In genomic region chr15:65836665-65837064, GRCh38 we compare ENCODE assay signal across 11 cellular contexts. TPM values are rescaled to one million over a fixed set of nuclear protein-coding genes. Genes with fewer than 3 reads are reported as not detected.
DNase-seq lines count a peak whose midpoint lies in the region; ATAC-seq and TF ChIP-seq lines count a peak whose summit lies in the region.
"Had no signal": no experiment of that assay in that cellular context is flagged by ENCODE, and none has a peak within 500 bp of the region (broad histone marks: within the 10 kb centered on the region; RNA-seq: fewer than 3 reads in every experiment).

No MANE protein-coding gene starts in this region.

- CTCF ChIA-PET in BJ (lab: Yijun Ruan, JAX) = interaction anchor here (0.6 to 1.5 kb wide), 8 partner anchors 9 to 855 kb away, joined by 3 to 6 read pairs (median 3); no protein-coding TSS in a partner anchor

- no peaks in the 10 kb centered on the region for H3K79me2 ChIP-seq in OCI-LY3 (ENCODE audit: low read length)

- DNase-seq in BJ (ENCODE audit: low read depth) (no peak), GM12865 (ENCODE audit: low read depth) (peak; percentile 45), foreskin keratinocyte (no peak), COLO668 (lab: John Stamatoyannopoulos, UW; ENCODE audit: unreplicated experiment) (no peak), middle frontal gyrus (ENCODE audit: extremely low spot score, low spot score) (no peak), epidermal melanocyte (ENCODE audit: insufficient read length, low spot score) (no peak), adrenal gland (no peak)
- DNase-seq: foreskin melanocyte; stimulated activated CD8-positive, alpha-beta memory T cell treated with anti-CD3 and anti-CD28 coated beads, Interleukin-4, amount 100 ng/mL, for 48 hours had no signal

- TF ChIP-seq POLR2A in adrenal gland (IDR thresholded peaks at IDR 0.05) = no peak

- WGBS in adrenal gland, 4 donors = 86 to 95% (median 89%) methylated on average over 4 of the region's 4 CpGs

- no peak overlapping the region for H3K4me3 ChIP-seq in BJ (ENCODE audit: low read depth, low read length)
- no peak overlapping the region for H3K4me3 ChIP-seq in GM12865 (ENCODE audit: low read depth, low read length)
- no peak overlapping the region for H3K4me3 ChIP-seq in OCI-LY3 (ENCODE audit: low read length)
- no peak overlapping the region for H3K4me3 ChIP-seq in adrenal gland

- H3K27ac ChIP-seq in OCI-LY3 (ENCODE audit: low read length) (no peak overlapping the region), foreskin keratinocyte (no peak overlapping the region), adrenal gland (no peak overlapping the region)

- no peak overlapping the region for H3K4me2 ChIP-seq in OCI-LY3 (ENCODE audit: low read length)

- H3K9me3 ChIP-seq in OCI-LY3 (ENCODE audit: insufficient read depth, low read length) (no peaks in the 10 kb centered on the region), adrenal gland (replicated peaks in 1 of 3) (no peaks in the 10 kb centered on the region)

- H3K36me3 ChIP-seq in BJ (ENCODE audit: control insufficient read depth, insufficient read depth, low read length) = no peaks in the 10 kb centered on the region
- no peaks in the 10 kb centered on the region for H3K36me3 ChIP-seq in OCI-LY3 (replicated peaks; ENCODE audit: low read depth, low read length)
- H3K36me3 ChIP-seq in adrenal gland (replicated peaks in 1 of 2) = no peaks in the 10 kb centered on the region

- H3K9ac ChIP-seq in OCI-LY3 (ENCODE audit: low read length) = no peak overlapping the region

- H3K27me3 ChIP-seq in BJ (ENCODE audit: control insufficient read depth, insufficient read depth, low read length) = no peaks in the 10 kb centered on the region
- peaks cover 3% of the 10 kb centered on the region; the same call in 1 of the 2 replicates for H3K27me3 ChIP-seq in OCI-LY3 (ENCODE audit: low read depth, low read length)
- H3K27me3 ChIP-seq in foreskin keratinocyte = no peaks in the 10 kb centered on the region
- H3K27me3 ChIP-seq in adrenal gland = no peaks in the 10 kb centered on the region

- intact Hi-C loops in adrenal gland (cut with DNase I) = no loop called here

- POLR2A ChIA-PET in BJ (lab: Charles Lee) = no interaction called here

- no peak overlapping the region for H2AFZ ChIP-seq in OCI-LY3 (ENCODE audit: low read depth, low read length)

- 0 out of 2 replicates have a peak, but pooled peaks have one; percentile 7 for TF ChIP-seq CTCF in BJ (IDR thresholded peaks at IDR 0.05; ENCODE audit: insufficient read depth, low read depth, low read length)
- TF ChIP-seq CTCF in GM12865 (IDR thresholded peaks at IDR 0.05; ENCODE audit: insufficient read depth, low read depth, low read length, missing control alignments) = peak; percentile 45
- TF ChIP-seq CTCF in OCI-LY3 (IDR thresholded peaks at IDR 0.05; ENCODE audit: low read depth, low read length) = peak; percentile 51
- peak; percentile 60 for TF ChIP-seq CTCF in foreskin keratinocyte (conservative IDR thresholded peaks at IDR 0.05)
- peak in 1 of 6 experiments; percentile 17 for TF ChIP-seq CTCF in adrenal gland (IDR thresholded peaks at IDR 0.05)

- no peak for ATAC-seq in foreskin keratinocyte
- ATAC-seq: activated naive CD4-positive, alpha-beta T cell treated with anti-CD3 and anti-CD28 coated beads, Interleukin-2, amount 50 U/mL, for 72 hours had no signal

- no peaks in the 10 kb centered on the region for H4K20me1 ChIP-seq in OCI-LY3 (ENCODE audit: insufficient read depth, low read length)

- peaks cover 32% of the 10 kb centered on the region for H3K4me1 ChIP-seq in OCI-LY3 (ENCODE audit: low read length)
- peaks cover 9% of the 10 kb centered on the region for H3K4me1 ChIP-seq in foreskin keratinocyte
- H3K4me1 ChIP-seq in adrenal gland (replicated peaks in 1 of 2) = peaks cover 23 to 35% of the 10 kb centered on the region in 2 donors

RNA-seq across cellular contexts. Expression of gene RAB11A, which starts 32.6 kb away (rescaled TPM):
- 165 and 243 TPM in 2 replicates for polyA plus RNA-seq in BJ (2011; rRNA removed)
- polyA minus RNA-seq in BJ (2011; rRNA and poly(A)+ RNA removed) = 37.0 and 56.2 TPM in 2 replicates
- 226 and 228 TPM in 2 replicates for total RNA-seq in foreskin keratinocyte
- 238 and 246 TPM in 2 replicates for polyA plus RNA-seq in foreskin keratinocyte
- 100 to 1,000 TPM; 219 to 437 (median 356) TPM for total RNA-seq in adrenal gland
- polyA plus RNA-seq in adrenal gland = 100 to 1,000 TPM in 2 of 3 donors, 10 to 100 TPM in 1; 45.7 to 705 (median 167) TPM

RNA-seq across cellular contexts. Expression of gene DENND4A, which starts 44.6 kb away (rescaled TPM):
- polyA plus RNA-seq in BJ (2011; rRNA removed) = 5.1 and 11.0 TPM in 2 replicates
- polyA minus RNA-seq in BJ (2011; rRNA and poly(A)+ RNA removed) = 16.0 and 19.4 TPM in 2 replicates
- total RNA-seq in foreskin keratinocyte = 11.5 and 12.9 TPM in 2 replicates
- 5.8 and 6.2 TPM in 2 replicates for polyA plus RNA-seq in foreskin keratinocyte
- 10 to 100 TPM; 27.8 to 51.8 (median 44.9) TPM for total RNA-seq in adrenal gland
- polyA plus RNA-seq in adrenal gland = 10 to 100 TPM; 12.9 to 25.9 (median 13.4) TPM
